8 cellular contexts compared by ENCODE assay signal in the genomic region with DNA sequence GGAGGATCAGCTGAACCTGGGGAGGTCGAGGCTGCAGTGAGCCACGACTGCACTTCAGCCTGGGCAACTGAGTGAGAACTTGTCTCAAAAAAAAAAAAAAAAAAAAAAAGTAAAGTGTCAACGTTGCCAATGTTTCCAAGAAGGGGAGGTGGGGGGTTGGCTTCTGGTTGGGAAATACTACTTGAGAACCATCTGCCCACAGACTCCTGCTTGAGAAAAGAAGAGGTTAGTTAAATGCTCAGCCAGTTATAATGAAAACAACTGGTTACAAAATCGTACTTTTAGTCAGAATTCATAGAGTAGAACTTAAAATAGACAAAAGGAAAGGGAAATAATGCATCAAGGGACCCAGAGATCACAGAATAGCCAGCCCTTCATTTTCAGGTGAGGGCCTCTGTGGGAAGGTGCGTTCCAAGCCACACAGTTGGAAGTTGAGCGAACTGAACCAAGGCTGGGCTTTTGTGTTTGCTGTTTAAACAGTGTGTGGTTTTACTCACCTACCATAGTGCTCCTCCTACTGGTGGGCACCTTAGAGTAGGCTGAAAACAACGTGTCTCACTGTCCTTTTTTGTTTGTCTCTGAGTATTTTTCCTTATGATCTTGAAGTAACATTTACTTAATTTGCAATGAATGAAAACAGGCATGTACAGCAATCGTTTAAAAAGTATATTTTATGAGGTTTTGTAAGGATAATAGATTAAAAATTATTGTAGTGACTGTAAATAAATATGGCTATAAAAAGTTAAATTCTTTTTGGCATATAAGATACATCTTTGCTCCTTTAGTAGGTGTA.
DNase-seq lines count a peak whose midpoint lies in the region; ATAC-seq and TF ChIP-seq lines count a peak whose summit lies in the region.

No MANE protein-coding gene starts in this region.

- H3K4me1 Mint-ChIP-seq in stimulated activated memory B cell treated with anti-CD40 and anti-IgM and Interleukin-4, amounts not matched to agents 10 μg/mL and 1 μg/mL and 100 μg/mL, for 72 hours: peaks cover 66% of the 10 kb centered on the region

- H3K27me3 Mint-ChIP-seq in stimulated activated memory B cell treated with anti-CD40 and anti-IgM and Interleukin-4, amounts not matched to agents 10 μg/mL and 1 μg/mL and 100 μg/mL, for 72 hours: no peaks in the 10 kb centered on the region

- H3K9me3 Mint-ChIP-seq in stimulated activated memory B cell treated with anti-CD40 and anti-IgM and Interleukin-4, amounts not matched to agents 10 μg/mL and 1 μg/mL and 100 μg/mL, for 72 hours: no peaks in the 10 kb centered on the region

- H3K4me1 ChIP-seq in ectodermal cell (ENCODE audit: control insufficient read depth, insufficient read depth, low read length): peaks cover 47% of the 10 kb centered on the region

- 40 to 41% methylated on average over 7 to 8 of the region's 8 CpGs for WGBS in ectodermal cell, 2 experiments

- H3K4me3 ChIP-seq in AG10803 (ENCODE audit: low read length): no peak overlapping the region
- H3K4me3 ChIP-seq in ectodermal cell (ENCODE audit: insufficient read depth, low read depth, low read length): no peak overlapping the region

- H3K9me3 ChIP-seq in ectodermal cell (ENCODE audit: control insufficient read depth, low read length): no peaks in the 10 kb centered on the region

- peak overlapping the region; percentile 44 for H3K27ac ChIP-seq in ectodermal cell (ENCODE audit: insufficient read depth, low read depth, low read length, poor library complexity, severe bottlenecking)

- no peaks in the 10 kb centered on the region for H3K36me3 ChIP-seq in ectodermal cell (ENCODE audit: control insufficient read depth, insufficient read depth, low read length)

- peak; percentile 85 for TF ChIP-seq CTCF in AG10803 (conservative IDR thresholded peaks at IDR 0.05; ENCODE audit: low read length)

- peak overlapping the region; percentile 82 for H3K27ac Mint-ChIP-seq in stimulated activated memory B cell treated with anti-CD40 and anti-IgM and Interleukin-4, amounts not matched to agents 10 μg/mL and 1 μg/mL and 100 μg/mL, for 72 hours

- peak; percentile 74 for DNase-seq in AG10803 (ENCODE audit: low read depth)
- DNase-seq in NCI-H510A treated with DMSO at 0.1 percent for 48 hours (lab: John Stamatoyannopoulos, UW): peak; percentile 85
- DNase-seq in activated CD4-positive, alpha-beta T cell treated with anti-CD3 and anti-CD28 coated beads for 48 hours: peak; percentile 83
- DNase-seq in midbrain (lab: John Stamatoyannopoulos, UW): peak; percentile 32

- H3K4me3 Mint-ChIP-seq in stimulated activated memory B cell treated with anti-CD40 and anti-IgM and Interleukin-4, amounts not matched to agents 10 μg/mL and 1 μg/mL and 100 μg/mL, for 72 hours: peak overlapping the region; percentile 43

- peak; percentile 34 for ATAC-seq in GM18858 (IDR thresholded peaks at IDR 0.05; ENCODE audit: unreplicated experiment)
- peak; percentile 45 for ATAC-seq in HG03196 (IDR thresholded peaks at IDR 0.05; ENCODE audit: unreplicated experiment)
- ATAC-seq in stimulated activated memory B cell treated with anti-CD40 and anti-IgM and Interleukin-4, amounts not matched to agents 10 μg/mL and 1 μg/mL and 100 μg/mL, for 72 hours: peak; percentile 87

- no peaks in the 10 kb centered on the region for H3K27me3 ChIP-seq in ectodermal cell (ENCODE audit: control insufficient read depth, insufficient read depth, low read length, poor library complexity, severe bottlenecking)

- no peaks in the 10 kb centered on the region for H3K36me3 Mint-ChIP-seq in stimulated activated memory B cell treated with anti-CD40 and anti-IgM and Interleukin-4, amounts not matched to agents 10 μg/mL and 1 μg/mL and 100 μg/mL, for 72 hours

Comparison
In these comparisons a context has a peak if more than half of its experiments do, and no peak if none do; other contexts are left out.
1. DNase-seq: peak in every context shown above with its lines; median percentile 85 in NCI-H510A treated with DMSO at 0.1 percent for 48 hours; 83 in activated CD4-positive, alpha-beta T cell treated with anti-CD3 and anti-CD28 coated beads for 48 hours; 74 in AG10803; 32 in midbrain.
2. ATAC-seq: peak in every context shown above with its lines; median percentile 87 in stimulated activated memory B cell treated with anti-CD40 and anti-IgM and Interleukin-4, amounts not matched to agents 10 μg/mL and 1 μg/mL and 100 μg/mL, for 72 hours; 45 in HG03196; 34 in GM18858.